Comparison of ENCODE assay signal across 9 cellular contexts in the genomic region with DNA sequence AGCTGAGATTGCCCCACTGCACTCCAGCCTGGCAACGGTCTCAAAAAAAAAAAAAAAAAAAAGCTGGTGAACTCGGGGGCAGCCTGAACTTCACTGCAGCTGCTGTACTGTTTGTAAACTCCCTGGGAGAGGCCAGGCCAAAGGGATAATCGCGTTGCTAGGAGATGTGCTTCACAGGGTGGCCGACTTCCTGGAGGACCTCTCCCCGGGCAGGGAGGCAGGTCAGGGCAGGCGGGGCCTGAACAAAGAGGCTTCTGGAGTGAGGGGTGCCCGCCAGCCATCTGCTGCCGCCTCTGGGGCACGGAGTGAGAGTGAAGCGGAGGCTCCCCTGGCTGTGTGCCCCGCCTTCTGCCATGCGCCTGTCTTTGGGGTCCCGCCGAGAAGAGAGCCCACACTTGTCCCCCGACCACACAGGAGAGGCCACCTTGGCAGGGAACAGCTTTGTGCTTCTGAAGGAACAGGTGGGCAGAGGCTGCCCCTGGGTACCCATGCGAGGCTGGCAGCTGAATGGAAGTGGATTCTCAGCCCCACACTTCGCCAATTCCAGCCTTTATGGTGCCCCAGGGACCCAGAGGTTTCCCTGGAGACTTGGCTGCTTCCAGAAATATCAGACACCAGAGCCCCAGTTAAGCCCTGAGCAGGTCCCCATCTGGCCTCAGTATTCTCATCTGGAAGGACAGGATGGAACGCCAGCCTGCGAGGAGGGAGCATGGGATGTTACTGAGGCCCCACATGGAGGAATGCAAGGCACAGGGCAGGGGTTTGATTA. TPM values are rescaled to one million over a fixed set of nuclear protein-coding genes. Genes with fewer than 3 reads are reported as not detected.
DNase-seq lines count a peak whose midpoint lies in the region; ATAC-seq and TF ChIP-seq lines count a peak whose summit lies in the region.
"Had no signal": no experiment of that assay in that cellular context is flagged by ENCODE, and none has a peak within 500 bp of the region (broad histone marks: within the 10 kb centered on the region; RNA-seq: fewer than 3 reads in every experiment).

No MANE protein-coding gene starts in this region.

- WGBS in smooth muscle cell (ENCODE audit: low lambda C conversion rate): 72% methylated on average over 20 of the region's 20 CpGs

- peaks cover 20% of the 10 kb centered on the region for H3F3A ChIP-seq in smooth muscle cell (ENCODE audit: low read depth)

- H3K4me3 ChIP-seq in fibroblast of pulmonary artery (replicated peaks; ENCODE audit: low read depth, low read length) (no peak overlapping the region), retinal pigment epithelial cell (ENCODE audit: low read length) (no peak overlapping the region), smooth muscle cell (no peak overlapping the region)

- H3K27me3 ChIP-seq in smooth muscle cell (ENCODE audit: low read depth): no peaks in the 10 kb centered on the region
- H3K27me3 ChIP-seq: neutrophil had no signal

- no peaks in the 10 kb centered on the region for H3K36me3 ChIP-seq in smooth muscle cell (ENCODE audit: low read depth)

- TF ChIP-seq CTCF in fibroblast of pulmonary artery (IDR thresholded peaks at IDR 0.05; ENCODE audit: low read length, missing control alignments) (no peak), retinal pigment epithelial cell (conservative IDR thresholded peaks at IDR 0.05; ENCODE audit: low read depth, low read length) (no peak), smooth muscle cell (IDR thresholded peaks at IDR 0.05; ENCODE audit: borderline replicate concordance, insufficient read depth, poor library complexity, severe bottlenecking) (no peak)

- DNase-seq in H4 (ENCODE audit: low spot score) (peak; percentile 82), NCI-H748 treated with DMSO at 0.1 percent for 48 hours (lab: John Stamatoyannopoulos, UW) (peak; percentile 76), fibroblast of pulmonary artery (ENCODE audit: low read depth) (peak; percentile 57), retinal pigment epithelial cell (ENCODE audit: low read depth) (peak; percentile 86), 8988T (no peak), smooth muscle cell (lab: John Stamatoyannopoulos, UW; ENCODE audit: unreplicated experiment) (no peak)
- no peak for DNase-seq in activated CD4-positive, CD25-positive, alpha-beta regulatory T cell (lab: John Stamatoyannopoulos, UW)

- no peak overlapping the region for H3K9ac ChIP-seq in smooth muscle cell (ENCODE audit: low read depth)

- H2AFZ ChIP-seq in smooth muscle cell (ENCODE audit: low read depth): no peak overlapping the region

- H3K4me2 ChIP-seq in smooth muscle cell: no peak overlapping the region

- no peak overlapping the region for H3K27ac ChIP-seq in smooth muscle cell (ENCODE audit: low read depth)
- H3K27ac ChIP-seq: neutrophil had no signal

- peaks cover 3% of the 10 kb centered on the region for H3K79me2 ChIP-seq in smooth muscle cell (ENCODE audit: low read depth)

- no peaks in the 10 kb centered on the region for H3K9me3 ChIP-seq in smooth muscle cell (replicated peaks; ENCODE audit: low read depth)
- H3K9me3 ChIP-seq: neutrophil had no signal

- H3K4me1 ChIP-seq in smooth muscle cell (ENCODE audit: low read depth): peaks cover 29% of the 10 kb centered on the region

- peaks cover 24% of the 10 kb centered on the region for H4K20me1 ChIP-seq in smooth muscle cell (ENCODE audit: low read depth)

- no peak for ATAC-seq in HG03457 (IDR thresholded peaks at IDR 0.05; ENCODE audit: unreplicated experiment)

RNA-seq across cellular contexts. Expression of gene TMEM184B, which starts 29.6 kb away (rescaled TPM):
- 46.6 and 62.1 TPM in 2 replicates for total RNA-seq in H4 (2014; rRNA removed; shearing (Covaris generic))
- total RNA-seq in smooth muscle cell: 34.1 and 54.4 TPM in 2 replicates
- polyA plus RNA-seq in smooth muscle cell: 96.0 and 96.3 TPM in 2 replicates

RNA-seq across cellular contexts. Expression of gene MAFF, which starts 41.4 kb away (rescaled TPM):
- total RNA-seq in H4 (2014; rRNA removed; shearing (Covaris generic)): 3.9 and 7.4 TPM in 2 replicates
- total RNA-seq in smooth muscle cell: 51.2 and 52.4 TPM in 2 replicates
- polyA plus RNA-seq in smooth muscle cell: 48.2 and 53.4 TPM in 2 replicates

Comparison
In these comparisons a context has a peak if more than half of its experiments do, and no peak if none do; other contexts are left out.
1. DNase-seq: peak in H4 (single experiment), NCI-H748 treated with DMSO at 0.1 percent for 48 hours (single experiment), fibroblast of pulmonary artery (single experiment) and retinal pigment epithelial cell (single experiment); none in activated CD4-positive, CD25-positive, alpha-beta regulatory T cell (0 of 4), 8988T (single experiment) and smooth muscle cell (single experiment).